In genomic region chr4:47829438-47829837, GRCh38 we compare ENCODE assay signal across 17 cellular contexts. TPM values are rescaled to one million over a fixed set of nuclear protein-coding genes. Genes with fewer than 3 reads are reported as not detected.
"Had no signal": no experiment of that assay in that cellular context is flagged by ENCODE, and none has a peak within 500 bp of the region (broad histone marks: within the 10 kb centered on the region; RNA-seq: fewer than 3 reads in every experiment).

No MANE protein-coding gene starts in this region.

- ATAC-seq: foreskin keratinocyte; mucosa of descending colon; naive thymus-derived CD8-positive, alpha-beta T cell had no signal

- H3K27me3 ChIP-seq: foreskin keratinocyte had no signal

- H3K4me3 ChIP-seq: coronary artery, mucosa of descending colon, stomach had no signal

- FAIRE-seq: endothelial cell of umbilical vein, keratinocyte, small intestine, urothelium cell line had no signal

- H3K36me3 ChIP-seq: stomach had no signal

- DNase-seq: effector CD4-positive, alpha-beta T cell; endodermal cell; erythroblast; foreskin keratinocyte; head of caudate nucleus; immature natural killer cell; mucosa of descending colon; naive thymus-derived CD8-positive, alpha-beta T cell; posterior cingulate gyrus; small intestine; stimulated activated CD4-positive, alpha-beta T cell treated with anti-CD3 and anti-CD28 coated beads, Interleukin-12 subunit alpha, Interleukin-12 subunit beta, amount 100 ng/mL, for 4 hours; stimulated activated naive CD4-positive, alpha-beta T cell; stomach had no signal

- H3K9me3 ChIP-seq: mucosa of descending colon had no signal

- H3K27ac ChIP-seq: coronary artery, foreskin keratinocyte, stomach had no signal

- H3K4me1 ChIP-seq: foreskin keratinocyte, stomach had no signal

RNA-seq across cellular contexts. Expression of gene CORIN, which starts 8.4 kb away (rescaled TPM):
- polyA plus RNA-seq: immature natural killer cell had no signal
